ENCODE assay signal across 1 cellular context in genomic region chr5:156411131-156411727, GRCh38.
TF ChIP-seq lines count a peak whose summit lies in the region.

No MANE protein-coding gene starts in this region.

TF ChIP-seq in GM23338, 12 proteins besides CTCF, POLR2A, EP300 and RAD21 (continued from another document):
- TF ChIP-seq ZNF114 (CRISPR knock-in tag; IDR thresholded peaks at IDR 0.05), result no peak
